7 cellular contexts compared by ENCODE assay signal in the genomic region with DNA sequence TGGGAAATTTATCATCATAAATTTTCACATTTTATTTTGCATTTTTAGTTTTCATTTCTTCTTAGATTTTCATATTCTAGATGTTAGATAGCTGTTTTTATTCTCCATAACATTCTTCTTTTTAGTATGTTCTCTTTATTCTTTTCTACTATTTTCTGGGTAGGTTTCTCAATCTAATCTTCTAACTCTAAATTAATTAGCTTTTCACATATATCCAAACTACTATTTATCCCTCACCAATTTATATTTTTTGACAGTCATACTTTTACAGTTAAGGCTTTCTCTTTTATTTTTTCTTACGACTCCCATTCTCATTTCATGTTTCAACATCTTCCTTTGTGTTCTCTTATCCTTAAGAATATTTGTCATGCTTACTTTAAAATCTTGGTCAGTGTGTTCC. TPM values are rescaled to one million over a fixed set of nuclear protein-coding genes. Genes with fewer than 3 reads are reported as not detected.
"Had no signal": no experiment of that assay in that cellular context is flagged by ENCODE, and none has a peak within 500 bp of the region (broad histone marks: within the 10 kb centered on the region; RNA-seq: fewer than 3 reads in every experiment).

No MANE protein-coding gene starts in this region.

RNA-seq across cellular contexts. Expression of a gene that starts 35.9 kb away (rescaled TPM):
- total RNA-seq: GM23248, H4, H7, HepG2, HFFc6, HT1080 had no signal
- polyA plus RNA-seq: GM23248, HepG2, IgD-negative memory B cell had no signal
